ENCODE assay signal across 21 cellular contexts in genomic region chr3:112083239-112083638, GRCh38. TPM values are rescaled to one million over a fixed set of nuclear protein-coding genes. Genes with fewer than 3 reads are reported as not detected.
DNase-seq lines count a peak whose midpoint lies in the region; ATAC-seq, FAIRE-seq and TF ChIP-seq lines count a peak whose summit lies in the region.
"Had no signal": no experiment of that assay in that cellular context is flagged by ENCODE, and none has a peak within 500 bp of the region (broad histone marks: within the 10 kb centered on the region; RNA-seq: fewer than 3 reads in every experiment).

No MANE protein-coding gene starts in this region.

- no peak for DNase-seq in Right ventricle myocardium superior
- no peak for DNase-seq in right cardiac atrium
- no peak for DNase-seq in left ventricle myocardium superior
- no peak for DNase-seq in right atrium auricular region (ENCODE audit: low spot score)
- DNase-seq in trophoblast cell = no peak
- no peak for DNase-seq in retina
- DNase-seq in GM12891 (ENCODE audit: insufficient read length, low spot score) = no peak
- DNase-seq in activated CD8-positive, alpha-beta T cell treated with anti-CD3 and anti-CD28 coated beads for 36 hours = no peak
- DNase-seq: 8988T; Calu3; CD4-positive, alpha-beta memory T cell; DMS79 treated with DMSO at 0.1 percent for 48 hours; GF-D8; HCEC 1CT had no signal

- H3K4me3 ChIP-seq in right cardiac atrium (ENCODE audit: low read length) = no peak overlapping the region
- no peak overlapping the region for H3K4me3 ChIP-seq in right atrium auricular region
- H3K4me3 ChIP-seq in trophoblast cell (ENCODE audit: low read depth, low read length) = no peak overlapping the region
- H3K4me3 ChIP-seq: BLaER1 had no signal

- CTCF ChIA-PET in activated CD8-positive, alpha-beta T cell treated with anti-CD3 and anti-CD28 coated beads for 36 hours (lab: Charles Lee) = no interaction called here

- no peak overlapping the region for H2AK5ac ChIP-seq in trophoblast cell (ENCODE audit: low read length)

- H3K27me3 Mint-ChIP-seq in activated CD8-positive, alpha-beta T cell treated with anti-CD3 and anti-CD28 coated beads for 36 hours = peaks cover 16% of the 10 kb centered on the region
- H3K27me3 Mint-ChIP-seq: CD4-positive, alpha-beta memory T cell had no signal

- no peaks in the 10 kb centered on the region for H3K36me3 Mint-ChIP-seq in activated CD8-positive, alpha-beta T cell treated with anti-CD3 and anti-CD28 coated beads for 36 hours (ENCODE audit: low read depth)
- H3K36me3 Mint-ChIP-seq: CD4-positive, alpha-beta memory T cell had no signal

- POLR2A ChIA-PET in activated CD8-positive, alpha-beta T cell treated with anti-CD3 and anti-CD28 coated beads for 36 hours (lab: Charles Lee) = no interaction called here

- TF ChIP-seq CTCF in right atrium auricular region (IDR thresholded peaks at IDR 0.05) = no peak
- no peak for TF ChIP-seq CTCF in activated CD8-positive, alpha-beta T cell treated with anti-CD3 and anti-CD28 coated beads for 36 hours (IDR thresholded peaks at IDR 0.05)

- H3K9me3 ChIP-seq in right cardiac atrium (ENCODE audit: control insufficient read depth, low read length) = no peaks in the 10 kb centered on the region
- H3K9me3 ChIP-seq in right atrium auricular region = no peaks in the 10 kb centered on the region
- H3K9me3 ChIP-seq in trophoblast cell (ENCODE audit: insufficient read depth, low read depth, low read length) = no peaks in the 10 kb centered on the region

- no peak overlapping the region for H2BK5ac ChIP-seq in trophoblast cell (ENCODE audit: low read depth, low read length, poor library complexity)

- H3K14ac ChIP-seq in trophoblast cell (ENCODE audit: low read length) = no peak overlapping the region

- intact Hi-C loops in Right ventricle myocardium superior (cut with DNase I) (no loop called here), right cardiac atrium (cut with DNase I) (no loop called here), left ventricle myocardium superior (cut with micrococcal nuclease) (no loop called here)
- intact Hi-C loops in activated CD8-positive, alpha-beta T cell treated with anti-CD3 and anti-CD28 coated beads for 36 hours (cut with micrococcal nuclease) = no loop called here

- no peak overlapping the region for H4K8ac ChIP-seq in trophoblast cell (ENCODE audit: low read depth, low read length)

- no peak overlapping the region for H3K4me2 ChIP-seq in trophoblast cell (ENCODE audit: low read length)
- H3K4me2 ChIP-seq: BLaER1 had no signal

- H3K79me2 ChIP-seq in trophoblast cell (ENCODE audit: control insufficient read depth, insufficient read depth, low read length, poor library complexity) = no peaks in the 10 kb centered on the region

- H3K36me3 ChIP-seq in right atrium auricular region (no peaks in the 10 kb centered on the region), trophoblast cell (ENCODE audit: control insufficient read depth in 1 of 2, insufficient read depth in 2 of 2, low read length in 2 of 2) (no peaks in the 10 kb centered on the region)
- H3K36me3 ChIP-seq: BLaER1 had no signal

- peaks cover 16% of the 10 kb centered on the region for H3K4me1 Mint-ChIP-seq in activated CD8-positive, alpha-beta T cell treated with anti-CD3 and anti-CD28 coated beads for 36 hours (ENCODE audit: low read depth)

- no peak overlapping the region for H3K4me3 Mint-ChIP-seq in activated CD8-positive, alpha-beta T cell treated with anti-CD3 and anti-CD28 coated beads for 36 hours
- H3K4me3 Mint-ChIP-seq: CD4-positive, alpha-beta memory T cell had no signal

- ATAC-seq in Right ventricle myocardium superior (ENCODE audit: poor library complexity) (peak; percentile 49), right cardiac atrium (no peak), left ventricle myocardium superior (peak; percentile 19)
- ATAC-seq in activated CD8-positive, alpha-beta T cell treated with anti-CD3 and anti-CD28 coated beads for 36 hours = no peak

- H3K27ac ChIP-seq in right cardiac atrium (ENCODE audit: low read length) (no peak overlapping the region), right atrium auricular region (no peak overlapping the region), trophoblast cell (ENCODE audit: low read depth, low read length) (no peak overlapping the region)
- H3K27ac ChIP-seq: BLaER1, HL-60 had no signal

- no peak overlapping the region for H4K91ac ChIP-seq in trophoblast cell (ENCODE audit: low read depth, low read length)

- H3K23ac ChIP-seq in trophoblast cell (ENCODE audit: low read length) = peak overlapping the region; percentile 38

- H2AFZ ChIP-seq in trophoblast cell (ENCODE audit: insufficient read depth, low read length, poor library complexity) = no peak overlapping the region

- no peaks in the 10 kb centered on the region for H3K9me3 Mint-ChIP-seq in activated CD8-positive, alpha-beta T cell treated with anti-CD3 and anti-CD28 coated beads for 36 hours
- H3K9me3 Mint-ChIP-seq: CD4-positive, alpha-beta memory T cell had no signal

- no peak for FAIRE-seq in GM12891 (lab: Jason Lieb, UNC)

- H2BK12ac ChIP-seq in trophoblast cell (ENCODE audit: low read length) = no peak overlapping the region

- peaks cover 2% of the 10 kb centered on the region for H3K79me1 ChIP-seq in trophoblast cell (ENCODE audit: low read length)

- no peak overlapping the region for H3K27ac Mint-ChIP-seq in activated CD8-positive, alpha-beta T cell treated with anti-CD3 and anti-CD28 coated beads for 36 hours
- H3K27ac Mint-ChIP-seq: CD14-positive monocyte had no signal

- no peak overlapping the region for H3K9ac ChIP-seq in trophoblast cell (ENCODE audit: low read length)
- H3K9ac ChIP-seq: BLaER1 had no signal

- no peak for TF ChIP-seq POLR2A in GM12891 (IDR thresholded peaks at IDR 0.05; ENCODE audit: low read depth, low read length)

- no peaks in the 10 kb centered on the region for H3K27me3 ChIP-seq in right cardiac atrium (ENCODE audit: control insufficient read depth, insufficient read depth)
- no peaks in the 10 kb centered on the region for H3K27me3 ChIP-seq in right atrium auricular region
- H3K27me3 ChIP-seq in trophoblast cell (ENCODE audit: insufficient read depth, low read length) = no peaks in the 10 kb centered on the region

- WGBS in right cardiac atrium = 75% methylated on average over 4 of the region's 4 CpGs
- WGBS in trophoblast cell (ENCODE audit: extremely low coverage, insufficient coverage, insufficient read length) = no CpG with 5 or more reads among the region's 4 CpGs

- H3K4ac ChIP-seq in trophoblast cell (ENCODE audit: low read depth, low read length) = no peak overlapping the region

- no peak overlapping the region for H2BK120ac ChIP-seq in trophoblast cell (ENCODE audit: insufficient read depth, low read length, poor library complexity)

- no peak overlapping the region for H3K18ac ChIP-seq in trophoblast cell (ENCODE audit: low read length)

- H3K4me1 ChIP-seq in right cardiac atrium (ENCODE audit: control insufficient read depth, insufficient read depth, low read length) (no peaks in the 10 kb centered on the region), right atrium auricular region (peaks cover 0 to 17% of the 10 kb centered on the region in 2 donors), trophoblast cell (ENCODE audit: control insufficient read depth in 1 of 2, insufficient read depth in 2 of 2, low read length in 2 of 2) (peaks cover 15% of the 10 kb centered on the region in 2 experiments)
- H3K4me1 ChIP-seq: BLaER1 had no signal

- H4K12ac ChIP-seq in trophoblast cell (ENCODE audit: low read depth, low read length) = no peak overlapping the region

TF ChIP-seq in GM12891, 5 proteins besides CTCF, POLR2A, EP300 and RAD21:
- TF ChIP-seq POLR2AphosphoS5 (IDR thresholded peaks at IDR 0.05; ENCODE audit: low read depth, low read length) (no peak), TAF1 (IDR thresholded peaks at IDR 0.05; ENCODE audit: low read depth, low read length) (no peak), SPI1 (IDR thresholded peaks at IDR 0.05; ENCODE audit: low read depth, low read length) (no peak), POU2F2 (IDR thresholded peaks at IDR 0.05; ENCODE audit: low read depth, low read length) (no peak), PAX5 (IDR thresholded peaks at IDR 0.05; ENCODE audit: insufficient read depth, low read length, severe bottlenecking) (no peak)

RNA-seq across cellular contexts. Expression of gene C3orf52, which starts 3.0 kb away (rescaled TPM):
- 2.5 TPM for total RNA-seq in Right ventricle myocardium superior
- total RNA-seq in right cardiac atrium = 1 to 10 TPM; 1.1 to 4.4 (median 1.2) TPM
- 0.48 TPM for polyA plus RNA-seq in right cardiac atrium
- 1.7 TPM for total RNA-seq in left ventricle myocardium superior
- total RNA-seq in right atrium auricular region = 1 to 10 TPM; 1.5 to 1.8 TPM
- polyA plus RNA-seq in trophoblast cell (2013) = 11.3 and 11.6 TPM in 2 replicates
- polyA plus RNA-seq in GM12891 (2012; ENCODE audit: low read depth, missing spikeins) = 1.9 TPM
- 1 to 10 TPM; 2.0 to 3.3 TPM for total RNA-seq in activated CD8-positive, alpha-beta T cell treated with anti-CD3 and anti-CD28 coated beads for 36 hours
- polyA plus RNA-seq: CD14-positive monocyte had no signal

RNA-seq across cellular contexts. Expression of gene TMPRSS7, which starts 48.7 kb away (rescaled TPM):
- total RNA-seq in Right ventricle myocardium superior (not detected), right cardiac atrium (not detected), left ventricle myocardium superior (not detected), right atrium auricular region (not detected)
- polyA plus RNA-seq in right cardiac atrium = not detected
- polyA plus RNA-seq in trophoblast cell (2013) = 0.03 TPM in 1 of 2 replicates, not detected in the other
- polyA plus RNA-seq in GM12891 (2012; ENCODE audit: low read depth, missing spikeins) = not detected
- not detected for total RNA-seq in activated CD8-positive, alpha-beta T cell treated with anti-CD3 and anti-CD28 coated beads for 36 hours
- total RNA-seq: A673, Calu3 had no signal
- polyA plus RNA-seq: AG04450, CD14-positive monocyte had no signal

RNA-seq across cellular contexts. Expression of gene GCSAM, which starts 49.8 kb away (rescaled TPM):
- total RNA-seq in Right ventricle myocardium superior = not detected
- total RNA-seq in right cardiac atrium = under 1 TPM in 1 of 4 donors, not detected in 3; 0.29 TPM
- not detected for polyA plus RNA-seq in right cardiac atrium
- total RNA-seq in left ventricle myocardium superior = not detected
- under 1 TPM in 1 of 2 donors, not detected in 1; 0.12 TPM for total RNA-seq in right atrium auricular region
- not detected in 2 replicates for polyA plus RNA-seq in trophoblast cell (2013)
- 169 TPM for polyA plus RNA-seq in GM12891 (2012; ENCODE audit: low read depth, missing spikeins)
- 10 to 100 TPM in 1 of 2 experiments, 1 to 10 TPM in 1; 9.9 to 12.9 TPM for total RNA-seq in activated CD8-positive, alpha-beta T cell treated with anti-CD3 and anti-CD28 coated beads for 36 hours
- total RNA-seq: A673, Calu3, H4, HT1080 had no signal
- polyA plus RNA-seq: AG04450 had no signal

Comparison
In these comparisons a context has a peak if more than half of its experiments do, and no peak if none do; other contexts are left out.
1. ATAC-seq: peak in Right ventricle myocardium superior (single experiment) and left ventricle myocardium superior (single experiment); none in right cardiac atrium (0 of 2) and activated CD8-positive, alpha-beta T cell treated with anti-CD3 and anti-CD28 coated beads for 36 hours (single experiment).
2. RNA of gene GCSAM, which starts 49.8 kb away (total RNA-seq): 9.9 to 12.9 TPM in activated CD8-positive, alpha-beta T cell treated with anti-CD3 and anti-CD28 coated beads for 36 hours; 0.12 TPM in right atrium auricular region, not detected in Right ventricle myocardium superior (single experiment), 0.29 TPM in right cardiac atrium and not detected in left ventricle myocardium superior (single experiment); every median in the first group is over 4 times any median in the second.